ENCODE assay signal across 8 cellular contexts in genomic region chr7:117127585-117128168, GRCh38.
A peak's percentile ranks its signal among the peaks of the same experiment; 100 is the strongest.
DNase-seq lines count a peak whose midpoint lies in the region; ATAC-seq and TF ChIP-seq lines count a peak whose summit lies in the region.

No MANE protein-coding gene starts in this region.

- 17 to 20% methylated on average over 1 of the region's 2 CpGs for WGBS in endodermal cell (ENCODE audit: insufficient coverage in 1 of 2, insufficient read length in 1 of 2), 2 experiments

- H3K9me3 Mint-ChIP-seq in endodermal cell (no peaks in the 10 kb centered on the region), nephron (no peaks in the 10 kb centered on the region)

- H3K27me3 Mint-ChIP-seq in endodermal cell (ENCODE audit: insufficient read depth), result no peaks in the 10 kb centered on the region
- H3K27me3 Mint-ChIP-seq in nephron (ENCODE audit: low read depth), result no peaks in the 10 kb centered on the region

- no peak for ATAC-seq in HG03139 (IDR thresholded peaks at IDR 0.05; ENCODE audit: unreplicated experiment)

- TF ChIP-seq CTCF in WERI-Rb-1 (IDR thresholded peaks at IDR 0.05; ENCODE audit: low read depth, low read length) (peak; percentile 40), endodermal cell (conservative IDR thresholded peaks at IDR 0.05) (peak; percentile 92), nephron (IDR thresholded peaks at IDR 0.05; ENCODE audit: unreplicated experiment in 3 of 3) (peak; percentile 68 to 87 (median 72))

- H3K4me1 ChIP-seq in HAP-1 (peaks cover 26% of the 10 kb centered on the region), endodermal cell (ENCODE audit: control insufficient read depth, insufficient read depth, low read length) (no peaks in the 10 kb centered on the region)

- H3K36me3 ChIP-seq in HAP-1 (replicated peaks) (no peaks in the 10 kb centered on the region), WERI-Rb-1 (no peaks in the 10 kb centered on the region), endodermal cell (ENCODE audit: control insufficient read depth, insufficient read depth, low read length) (no peaks in the 10 kb centered on the region)

- H3K4me3 Mint-ChIP-seq in endodermal cell (no peak overlapping the region), nephron (no peak overlapping the region)

- H3K4me3 ChIP-seq in HAP-1 (no peak overlapping the region), WERI-Rb-1 (ENCODE audit: low read depth, low read length) (no peak overlapping the region), endodermal cell (ENCODE audit: low read length) (no peak overlapping the region)

- no peak overlapping the region for H3K27ac Mint-ChIP-seq in endodermal cell
- peak overlapping the region in 1 of 3 experiments; percentile 35 for H3K27ac Mint-ChIP-seq in nephron

- in situ Hi-C loops in HAP-1 (cut with MboI; ENCODE audit: low sequenced_read_pairs), result no loop called here

- H3K36me3 Mint-ChIP-seq in endodermal cell (ENCODE audit: low read depth) (no peaks in the 10 kb centered on the region), nephron (ENCODE audit: low read depth) (peaks cover 11% of the 10 kb centered on the region)

- H3K9me3 ChIP-seq in HAP-1 (no peaks in the 10 kb centered on the region), WERI-Rb-1 (ENCODE audit: severe bottlenecking) (no peaks in the 10 kb centered on the region), endodermal cell (ENCODE audit: control insufficient read depth, low read length) (no peaks in the 10 kb centered on the region)

- H3K4me1 Mint-ChIP-seq in endodermal cell (peaks cover 27% of the 10 kb centered on the region), nephron (peaks cover 62% of the 10 kb centered on the region)

- DNase-seq in NCI-H524 (lab: John Stamatoyannopoulos, UW), result peak; percentile 28 to 65
- DNase-seq in NCI-H524 treated with DMSO at 0.1 percent for 48 hours (lab: John Stamatoyannopoulos, UW), result no peak
- peak; percentile 57 to 66 for DNase-seq in HAP-1 (ENCODE audit: low spot score in 2 of 2)
- DNase-seq in NCI-H2029 treated with DMSO at 0.1 percent for 48 hours (lab: John Stamatoyannopoulos, UW), result peak; percentile 56
- peak; percentile 17 for DNase-seq in WERI-Rb-1
- DNase-seq in endodermal cell, result no peak

- H3K27me3 ChIP-seq in HAP-1 (ENCODE audit: low read depth), result no peaks in the 10 kb centered on the region
- H3K27me3 ChIP-seq in WERI-Rb-1 (ENCODE audit: insufficient read depth, low read depth, severe bottlenecking), result peaks cover 50% of the 10 kb centered on the region
- H3K27me3 ChIP-seq in endodermal cell (ENCODE audit: control insufficient read depth, insufficient read depth, low read length, poor library complexity, severe bottlenecking), result no peaks in the 10 kb centered on the region

- no peak overlapping the region for H3K9ac ChIP-seq in endodermal cell (ENCODE audit: extremely low read depth, low read length, poor library complexity, severe bottlenecking)

- H3K27ac ChIP-seq in WERI-Rb-1 (no peak overlapping the region), endodermal cell (ENCODE audit: low read depth, low read length) (no peak overlapping the region)

Comparison
In these comparisons a context has a peak if more than half of its experiments do, and no peak if none do; other contexts are left out.
1. DNase-seq: peak in NCI-H524 (2 of 2), HAP-1 (2 of 2), NCI-H2029 treated with DMSO at 0.1 percent for 48 hours (single experiment) and WERI-Rb-1 (single experiment); none in NCI-H524 treated with DMSO at 0.1 percent for 48 hours (single experiment) and endodermal cell (single experiment).
2. CTCF ChIP-seq: peak in every context shown above with its lines; median percentile 92 in endodermal cell; 72 in nephron; 40 in WERI-Rb-1.